9 cellular contexts compared by ENCODE assay signal in genomic region chr6:70108230-70108629, GRCh38.
DNase-seq lines count a peak whose midpoint lies in the region; ATAC-seq and TF ChIP-seq lines count a peak whose summit lies in the region.
"Had no signal": no experiment of that assay in that cellular context is flagged by ENCODE, and none has a peak within 500 bp of the region (broad histone marks: within the 10 kb centered on the region; RNA-seq: fewer than 3 reads in every experiment).

No MANE protein-coding gene starts in this region.

- H3K9me3 ChIP-seq in HAP-1: no peaks in the 10 kb centered on the region; the same call in 1 of the 2 replicates

- peaks cover 19% of the 10 kb centered on the region for H3K4me1 Mint-ChIP-seq in mesothelial cell of epicardium

- no peak for ATAC-seq in HG03025 (IDR thresholded peaks at IDR 0.05; ENCODE audit: low FRiP score, unreplicated experiment)
- ATAC-seq: activated T-cell treated with anti-CD3 and anti-CD28 coated beads, Interleukin-2, amount 50 U/mL, for 72 hours had no signal

- H3K4me3 ChIP-seq in HAP-1 (no peak overlapping the region), choroid plexus epithelial cell (ENCODE audit: low read depth, low read length) (no peak overlapping the region)

- H3K4me3 Mint-ChIP-seq in mesothelial cell of epicardium: no peak overlapping the region
- H3K4me3 Mint-ChIP-seq: activated T-cell treated with anti-CD3 and anti-CD28 coated beads, Interleukin-2, amount 50 U/mL, for 72 hours had no signal

- in situ Hi-C loops in HAP-1 (cut with MboI; ENCODE audit: low sequenced_read_pairs): no loop called here

- H3K4me1 ChIP-seq in HAP-1: peaks cover 11% of the 10 kb centered on the region

- no peak overlapping the region for H3K27ac Mint-ChIP-seq in mesothelial cell of epicardium
- H3K27ac Mint-ChIP-seq: activated T-cell treated with anti-CD3 and anti-CD28 coated beads, Interleukin-2, amount 50 U/mL, for 72 hours had no signal

- DNase-seq in NCI-H1092 (lab: John Stamatoyannopoulos, UW): peak; percentile 2
- DNase-seq in NCI-H1092 treated with DMSO at 0.1 percent for 48 hours (lab: John Stamatoyannopoulos, UW): no peak
- DNase-seq in HAP-1 (ENCODE audit: low spot score in 2 of 2): peak; percentile 20 to 65
- DNase-seq in NCI-H446 (lab: John Stamatoyannopoulos, UW): peak; percentile 59 to 72
- DNase-seq in choroid plexus epithelial cell (ENCODE audit: low read depth): peak; percentile 66
- no peak for DNase-seq in mesothelial cell of epicardium (ENCODE audit: low spot score in 2 of 2, unreplicated experiment in 2 of 2)
- DNase-seq in amniotic stem cell (lab: John Stamatoyannopoulos, UW): no peak

- no peaks in the 10 kb centered on the region for H3K9me3 Mint-ChIP-seq in mesothelial cell of epicardium
- H3K9me3 Mint-ChIP-seq: activated T-cell treated with anti-CD3 and anti-CD28 coated beads, Interleukin-2, amount 50 U/mL, for 72 hours had no signal

- TF ChIP-seq CTCF in choroid plexus epithelial cell (conservative IDR thresholded peaks at IDR 0.05; ENCODE audit: low read depth, low read length) (peak; percentile 67), mesothelial cell of epicardium (IDR thresholded peaks at IDR 0.05; ENCODE audit: unreplicated experiment) (peak; percentile 76)

- no peaks in the 10 kb centered on the region for H3K36me3 ChIP-seq in HAP-1 (replicated peaks)

- no peaks in the 10 kb centered on the region for H3K36me3 Mint-ChIP-seq in mesothelial cell of epicardium

- peaks cover 11% of the 10 kb centered on the region for H3K27me3 Mint-ChIP-seq in mesothelial cell of epicardium (ENCODE audit: low read depth)

- no peaks in the 10 kb centered on the region for H3K27me3 ChIP-seq in HAP-1 (ENCODE audit: low read depth)

Comparison
In these comparisons a context has a peak if more than half of its experiments do, and no peak if none do; other contexts are left out.
1. DNase-seq: peak in NCI-H1092 (single experiment), HAP-1 (2 of 2), NCI-H446 (2 of 2) and choroid plexus epithelial cell (single experiment); none in NCI-H1092 treated with DMSO at 0.1 percent for 48 hours (single experiment), mesothelial cell of epicardium (0 of 2) and amniotic stem cell (single experiment).